Comparison of ENCODE assay signal across 12 cellular contexts in the genomic region with DNA sequence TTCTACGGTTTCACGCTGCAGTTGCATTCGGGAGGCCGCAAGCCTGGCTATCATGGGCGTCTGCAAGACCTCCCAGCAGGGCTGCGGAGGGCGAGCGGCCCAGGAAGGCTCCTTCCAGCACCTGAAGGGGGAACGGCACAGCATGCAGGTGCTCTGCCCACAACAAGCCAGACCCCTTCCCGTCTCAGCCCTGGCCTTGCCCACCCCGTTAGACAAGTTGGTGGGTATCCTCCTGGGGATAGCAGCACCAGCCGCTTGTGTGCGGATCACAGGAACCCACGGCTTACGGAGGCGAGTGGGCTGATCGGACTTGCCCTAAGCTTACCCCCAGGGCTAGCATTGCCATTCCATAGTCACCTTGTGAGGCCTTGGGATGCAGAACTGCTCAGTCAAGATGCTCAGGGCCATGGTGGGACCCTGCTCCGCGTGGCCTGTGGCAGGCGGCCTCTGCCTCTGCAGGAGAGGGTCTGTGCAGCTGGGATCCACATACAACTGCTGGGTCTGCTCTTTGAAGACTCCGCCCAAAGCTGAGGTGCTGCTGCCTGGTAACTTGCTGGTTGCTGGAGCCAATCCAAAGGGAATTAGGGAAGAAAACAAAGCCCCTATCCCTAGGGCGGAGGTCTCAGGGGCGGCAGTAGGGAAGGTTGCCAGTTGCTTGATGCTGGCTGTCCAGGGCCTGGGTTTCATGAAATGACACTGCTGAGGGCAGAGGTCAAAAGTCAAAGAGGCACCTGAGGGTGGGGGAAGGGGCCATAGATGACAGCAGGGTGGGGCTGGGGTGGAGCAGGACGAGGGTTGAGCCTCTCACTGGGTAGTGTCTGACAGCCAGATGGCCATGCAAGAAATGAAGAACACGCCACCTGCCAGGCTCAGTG. TPM values are rescaled to one million over a fixed set of nuclear protein-coding genes. Genes with fewer than 3 reads are reported as not detected.
DNase-seq lines count a peak whose midpoint lies in the region; ATAC-seq lines count a peak whose summit lies in the region.
"Had no signal": no experiment of that assay in that cellular context is flagged by ENCODE, and none has a peak within 500 bp of the region (broad histone marks: within the 10 kb centered on the region; RNA-seq: fewer than 3 reads in every experiment).

No MANE protein-coding gene starts in this region.

- H3K27me3 Mint-ChIP-seq in activated naive CD8-positive, alpha-beta T cell: no peaks in the 10 kb centered on the region
- H3K27me3 Mint-ChIP-seq in activated naive CD8-positive, alpha-beta T cell treated with anti-CD3 and anti-CD28 coated beads, Interleukin-2, amount 50 U/mL, for 24 hours: peaks cover 35% of the 10 kb centered on the region
- peaks cover 5 to 31% (median 17%) of the 10 kb centered on the region in 3 donors for H3K27me3 Mint-ChIP-seq in immature natural killer cell (ENCODE audit: low read depth in 3 of 3)

- ATAC-seq in activated naive CD8-positive, alpha-beta T cell treated with anti-CD3 and anti-CD28 coated beads, Interleukin-2, amount 50 U/mL, for 24 hours: no peak
- ATAC-seq in stimulated activated effector memory CD8-positive, alpha-beta T cell treated with anti-CD3 and anti-CD28 coated beads, Interleukin-12 subunit alpha, Interleukin-12 subunit beta, amount 100 ng/mL, for 72 hours: no peak
- no peak for ATAC-seq in GM19455 (IDR thresholded peaks at IDR 0.05; ENCODE audit: unreplicated experiment)

- H3K9me3 Mint-ChIP-seq in activated naive CD8-positive, alpha-beta T cell (ENCODE audit: low read depth): no peaks in the 10 kb centered on the region
- H3K9me3 Mint-ChIP-seq in activated naive CD8-positive, alpha-beta T cell treated with anti-CD3 and anti-CD28 coated beads, Interleukin-2, amount 50 U/mL, for 24 hours: no peaks in the 10 kb centered on the region
- no peaks in the 10 kb centered on the region for H3K9me3 Mint-ChIP-seq in immature natural killer cell
- no peaks in the 10 kb centered on the region for H3K9me3 Mint-ChIP-seq in stimulated activated effector memory CD8-positive, alpha-beta T cell treated with anti-CD3 and anti-CD28 coated beads, Interleukin-12 subunit alpha, Interleukin-12 subunit beta, amount 100 ng/mL, for 72 hours

- DNase-seq in activated naive CD8-positive, alpha-beta T cell treated with anti-CD3 and anti-CD28 coated beads, Interleukin-2, amount 50 U/mL, for 24 hours: no peak
- DNase-seq in NCI-H524 treated with DMSO at 0.1 percent for 48 hours (lab: John Stamatoyannopoulos, UW) (peak; percentile 53), immature natural killer cell (no peak), germinal center (ENCODE audit: low spot score) (no peak)
- DNase-seq in stimulated activated effector memory CD8-positive, alpha-beta T cell treated with anti-CD3 and anti-CD28 coated beads, Interleukin-12 subunit alpha, Interleukin-12 subunit beta, amount 100 ng/mL, for 72 hours (ENCODE audit: low spot score in 2 of 2): no peak
- no peak for DNase-seq in stimulated activated CD8-positive, alpha-beta memory T cell treated with anti-CD3 and anti-CD28 coated beads, Interleukin-4, amount 100 ng/mL, for 48 hours
- DNase-seq: activated CD4-positive, alpha-beta T cell treated with anti-CD3 and anti-CD28 coated beads for 4 hours; KBM-7; NCI-H187 treated with DMSO at 0.1 percent for 48 hours; PC-9 had no signal

- H3K36me3 Mint-ChIP-seq in activated naive CD8-positive, alpha-beta T cell: no peaks in the 10 kb centered on the region
- H3K36me3 Mint-ChIP-seq in activated naive CD8-positive, alpha-beta T cell treated with anti-CD3 and anti-CD28 coated beads, Interleukin-2, amount 50 U/mL, for 24 hours (ENCODE audit: low read depth): no peaks in the 10 kb centered on the region
- H3K36me3 Mint-ChIP-seq in immature natural killer cell: peaks cover 0 to under 1% (median 0%) of the 10 kb centered on the region in 3 donors
- H3K36me3 Mint-ChIP-seq in stimulated activated effector memory CD8-positive, alpha-beta T cell treated with anti-CD3 and anti-CD28 coated beads, Interleukin-12 subunit alpha, Interleukin-12 subunit beta, amount 100 ng/mL, for 72 hours: no peaks in the 10 kb centered on the region

- H3K27ac Mint-ChIP-seq in activated naive CD8-positive, alpha-beta T cell: no peak overlapping the region
- no peak overlapping the region for H3K27ac Mint-ChIP-seq in activated naive CD8-positive, alpha-beta T cell treated with anti-CD3 and anti-CD28 coated beads, Interleukin-2, amount 50 U/mL, for 24 hours
- no peak overlapping the region for H3K27ac Mint-ChIP-seq in immature natural killer cell
- H3K27ac Mint-ChIP-seq in stimulated activated effector memory CD8-positive, alpha-beta T cell treated with anti-CD3 and anti-CD28 coated beads, Interleukin-12 subunit alpha, Interleukin-12 subunit beta, amount 100 ng/mL, for 72 hours: no peak overlapping the region

- H3K4me1 Mint-ChIP-seq in activated naive CD8-positive, alpha-beta T cell (ENCODE audit: low read depth): peaks cover 46% of the 10 kb centered on the region
- peaks cover 28% of the 10 kb centered on the region for H3K4me1 Mint-ChIP-seq in activated naive CD8-positive, alpha-beta T cell treated with anti-CD3 and anti-CD28 coated beads, Interleukin-2, amount 50 U/mL, for 24 hours
- peaks cover 44 to 55% of the 10 kb centered on the region in 2 donors for H3K4me1 Mint-ChIP-seq in immature natural killer cell
- peaks cover 43% of the 10 kb centered on the region for H3K4me1 Mint-ChIP-seq in stimulated activated effector memory CD8-positive, alpha-beta T cell treated with anti-CD3 and anti-CD28 coated beads, Interleukin-12 subunit alpha, Interleukin-12 subunit beta, amount 100 ng/mL, for 72 hours

- H3K4me3 Mint-ChIP-seq in activated naive CD8-positive, alpha-beta T cell: peak overlapping the region; percentile 83
- H3K4me3 Mint-ChIP-seq in activated naive CD8-positive, alpha-beta T cell treated with anti-CD3 and anti-CD28 coated beads, Interleukin-2, amount 50 U/mL, for 24 hours: no peak overlapping the region
- peak overlapping the region; percentile 23 to 91 (median 48) for H3K4me3 Mint-ChIP-seq in immature natural killer cell
- peak overlapping the region; percentile 74 for H3K4me3 Mint-ChIP-seq in stimulated activated effector memory CD8-positive, alpha-beta T cell treated with anti-CD3 and anti-CD28 coated beads, Interleukin-12 subunit alpha, Interleukin-12 subunit beta, amount 100 ng/mL, for 72 hours

RNA-seq across cellular contexts. Expression of a gene that starts 1.4 kb away (rescaled TPM):
- 10 to 100 TPM; 32.8 to 98.9 (median 33.3) TPM for polyA plus RNA-seq in immature natural killer cell

RNA-seq across cellular contexts. Expression of a gene that starts 52.1 kb away (rescaled TPM):
- polyA plus RNA-seq in immature natural killer cell: not detected
